In the genomic region with DNA sequence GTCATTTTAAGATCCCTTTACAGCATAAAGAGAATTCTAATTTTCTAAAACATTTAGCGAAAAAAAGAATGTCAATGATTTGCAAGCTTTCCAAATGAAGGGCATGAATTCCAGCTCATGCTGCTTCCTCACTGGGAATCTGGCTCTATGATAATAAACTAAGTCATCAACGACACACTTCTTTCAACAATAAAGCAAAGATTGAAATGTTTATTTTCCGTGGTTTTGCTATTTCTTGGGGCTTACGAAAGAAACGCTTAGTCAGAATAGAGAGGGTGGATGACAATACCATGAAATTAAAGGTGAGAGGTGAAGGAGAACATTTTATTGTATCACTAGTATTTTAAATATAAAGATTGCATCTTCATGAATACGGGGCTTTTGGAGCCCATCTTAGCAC, we compare ENCODE assay signal across 5 cellular contexts.
A peak's percentile ranks its signal among the peaks of the same experiment; 100 is the strongest.
DNase-seq lines count a peak whose midpoint lies in the region; ATAC-seq, FAIRE-seq and TF ChIP-seq lines count a peak whose summit lies in the region.
"Not testable (repeated sequence)": the region's sequence is repeated elsewhere in the genome, so short reads cannot be mapped to it uniquely, and the experiment has no call there.

No MANE protein-coding gene starts in this region.

- ATAC-seq in PC-3, result not testable (repeated sequence)

- H3K4me1 ChIP-seq in GM23248 (ENCODE audit: insufficient read depth); PC-3 (ENCODE audit: insufficient read depth, low read length); astrocyte (ENCODE audit: insufficient read depth, low read length): not testable (repeated sequence)

- H3K27ac Mint-ChIP-seq in astrocyte (ENCODE audit: unreplicated experiment), result not testable (repeated sequence)

- not testable (repeated sequence) for H3K36me3 ChIP-seq in GM23248 (ENCODE audit: low read depth); PC-3 (ENCODE audit: low read depth, low read length); astrocyte (ENCODE audit: insufficient read depth, low read length)

- H3K4me2 ChIP-seq in GM23248 (ENCODE audit: unreplicated experiment); PC-3 (ENCODE audit: low read length); astrocyte (ENCODE audit: low read length): not testable (repeated sequence)

- not testable (repeated sequence) for H3K27me3 Mint-ChIP-seq in astrocyte (ENCODE audit: low read depth, unreplicated experiment)

- H2AFZ ChIP-seq in GM23248; PC-3 (ENCODE audit: low read length); astrocyte (ENCODE audit: low read depth, low read length): not testable (repeated sequence)

- not testable (repeated sequence) for H3K79me2 ChIP-seq in GM23248 (ENCODE audit: insufficient read depth); PC-3 (ENCODE audit: low read length); astrocyte (ENCODE audit: insufficient read depth, low read length)

- H3K27ac ChIP-seq in GM23248; PC-3 (ENCODE audit: low read length); astrocyte (ENCODE audit: low read depth, low read length): not testable (repeated sequence)

- FAIRE-seq in astrocyte (lab: Jason Lieb, UNC), result peak; percentile 81

- not testable (repeated sequence) for H3K9me2 ChIP-seq in GM23248 (ENCODE audit: insufficient read depth); PC-3 (replicated peaks; ENCODE audit: low read length)

- intact Hi-C loops in PC-3 (cut with micrococcal nuclease), result not testable (repeated sequence)

- in situ Hi-C loops in GM23248 (cut with MboI), result not testable (repeated sequence)

- not testable (repeated sequence) for H3K36me3 Mint-ChIP-seq in astrocyte (ENCODE audit: low read depth, unreplicated experiment)

- POLR2A ChIA-PET in PC-3 (lab: Charles Lee; ENCODE audit: unreplicated experiment), result interaction anchor here (0.6 kb wide), 1 partner anchor 848 kb away, joined by 8 read pairs; no protein-coding TSS in a partner anchor

- H3K4me3 ChIP-seq in GM23248; PC-3 (ENCODE audit: low read length); astrocyte (ENCODE audit: insufficient read depth, low read depth, low read length): not testable (repeated sequence)

- TF ChIP-seq CTCF in PC-3 (conservative IDR thresholded peaks at IDR 0.05; ENCODE audit: low read depth, low read length); astrocyte (IDR thresholded peaks at IDR 0.05; ENCODE audit: insufficient read depth, low read depth, low read length): not testable (repeated sequence)

- BruUV-seq in PC-3 (replicated peaks; lab: Mats Ljungman, UMichigan), result not testable (repeated sequence)

- H3F3A ChIP-seq in GM23248 (ENCODE audit: insufficient read depth); PC-3 (ENCODE audit: low read length, unreplicated experiment): not testable (repeated sequence)

- not testable (repeated sequence) for H3K27me3 ChIP-seq in GM23248 (replicated peaks; ENCODE audit: insufficient read depth); astrocyte (ENCODE audit: insufficient read depth, low read length)
- peaks cover 23% of the 10 kb centered on the region for H3K27me3 ChIP-seq in PC-3 (ENCODE audit: low read length)

- not testable (repeated sequence) for H3K9me3 ChIP-seq in GM23248 (ENCODE audit: low read depth); PC-3 (ENCODE audit: low read length); astrocyte (ENCODE audit: insufficient read depth, low read depth, low read length)

- not testable (repeated sequence) for H3K9ac ChIP-seq in GM23248; PC-3 (ENCODE audit: low read length); astrocyte (ENCODE audit: low read length)

- DNase-seq in EH (ENCODE audit: low read depth), result peak; percentile 34
- peak; percentile 23 for DNase-seq in GM23248
- peak; percentile 7 for DNase-seq in PC-3
- not testable (repeated sequence) for DNase-seq in astrocyte (ENCODE audit: low read depth)
- DNase-seq in kidney glomerular epithelial cell (lab: John Stamatoyannopoulos, UW), result peak; percentile 39

- H4K20me1 ChIP-seq in GM23248 (ENCODE audit: insufficient read depth); PC-3 (ENCODE audit: low read length); astrocyte (ENCODE audit: insufficient read depth, low read length): not testable (repeated sequence)

- not testable (repeated sequence) for H3K4me1 Mint-ChIP-seq in astrocyte (ENCODE audit: low read depth, unreplicated experiment)

- CTCF ChIA-PET in PC-3 (lab: Charles Lee), result not testable (repeated sequence)

- H3K4me3 Mint-ChIP-seq in astrocyte (ENCODE audit: unreplicated experiment), result not testable (repeated sequence)

- WGBS in GM23248 (ENCODE audit: low coverage in 1 of 2, low lambda C conversion rate in 2 of 2, missing lambda C conversion rate in 2 of 2), 2 experiments, result 52 to 54% methylated on average over 6 of the region's 6 CpGs

- not testable (repeated sequence) for H3K9me3 Mint-ChIP-seq in astrocyte (ENCODE audit: unreplicated experiment)
